ENCODE assay signal across 25 cellular contexts in genomic region chr16:14029658-14030057, GRCh38. TPM values are rescaled to one million over a fixed set of nuclear protein-coding genes. Genes with fewer than 3 reads are reported as not detected.
DNase-seq lines count a peak whose midpoint lies in the region; ATAC-seq lines count a peak whose summit lies in the region.
"Had no signal": no experiment of that assay in that cellular context is flagged by ENCODE, and none has a peak within 500 bp of the region (broad histone marks: within the 10 kb centered on the region; RNA-seq: fewer than 3 reads in every experiment).

No MANE protein-coding gene starts in this region.

- WGBS in neuronal stem cell (ENCODE audit: extremely low coverage in 2 of 2, insufficient read length in 2 of 2, insufficient replicate concordance in 1 of 2), 2 donors: no CpG with 5 or more reads among the region's 6 CpGs

- H3K79me1 ChIP-seq in neuronal stem cell (ENCODE audit: low read depth, low read length): no peaks in the 10 kb centered on the region

- H3K18ac ChIP-seq in neuronal stem cell (ENCODE audit: low read length): peak overlapping the region; percentile 61

- no peaks in the 10 kb centered on the region for H3K27me3 ChIP-seq in neuronal stem cell (ENCODE audit: control insufficient read depth in 3 of 3, insufficient read depth in 3 of 3, low read depth in 1 of 3, low read length in 3 of 3)
- H3K27me3 ChIP-seq: BLaER1 treated with 17β-estradiol and CSF1 and Interleukin-3, amounts not matched to agents 10 nM and 100 nM had no signal

- H3K4ac ChIP-seq in neuronal stem cell (ENCODE audit: low read length): no peak overlapping the region

- no peak overlapping the region for H2AFZ ChIP-seq in neuronal stem cell (ENCODE audit: low read length)
- H2AFZ ChIP-seq: PC-9 had no signal

- no peak overlapping the region for H3K9ac ChIP-seq in neuronal stem cell (ENCODE audit: low read depth, low read length, poor library complexity)
- H3K9ac ChIP-seq: BLaER1 treated with 17β-estradiol and CSF1 and Interleukin-3, amounts not matched to agents 10 nM and 100 nM had no signal

- no peak overlapping the region for H2BK120ac ChIP-seq in neuronal stem cell (ENCODE audit: low read depth, low read length)

- H3K36me3 Mint-ChIP-seq in activated naive CD8-positive, alpha-beta T cell treated with anti-CD3 and anti-CD28 coated beads, Interleukin-2, amount 50 U/mL, for 24 hours (ENCODE audit: low read depth): no peaks in the 10 kb centered on the region
- H3K36me3 Mint-ChIP-seq: CD4-positive, alpha-beta memory T cell had no signal

- no peak overlapping the region for H2BK15ac ChIP-seq in neuronal stem cell (ENCODE audit: low read length)

- no peak overlapping the region for H3K4me2 ChIP-seq in neuronal stem cell (ENCODE audit: insufficient read depth, low read length, poor library complexity, severe bottlenecking)
- H3K4me2 ChIP-seq: BLaER1 treated with 17β-estradiol and CSF1 and Interleukin-3, amounts not matched to agents 10 nM and 100 nM; PC-9 had no signal

- H3K4me1 ChIP-seq in neuronal stem cell (ENCODE audit: control insufficient read depth in 2 of 2, insufficient read depth in 1 of 2, low read depth in 1 of 2, low read length in 2 of 2): no peaks in the 10 kb centered on the region
- H3K4me1 ChIP-seq: Caco-2 had no signal

- no peak overlapping the region for H3K4me3 ChIP-seq in neuronal stem cell (ENCODE audit: low read length in 2 of 2)
- H3K4me3 ChIP-seq: BLaER1 treated with 17β-estradiol and CSF1 and Interleukin-3, amounts not matched to agents 10 nM and 100 nM; PC-9 had no signal

- H3K9me3 ChIP-seq in neuronal stem cell (replicated peaks in 1 of 2; ENCODE audit: control insufficient read depth in 2 of 2, insufficient read depth in 1 of 2, low read depth in 1 of 2, low read length in 2 of 2): peaks cover 2 to 3% of the 10 kb centered on the region in 2 donors

- no peak overlapping the region for H4K8ac ChIP-seq in neuronal stem cell (ENCODE audit: low read depth, low read length)

- no peaks in the 10 kb centered on the region for H3K4me1 Mint-ChIP-seq in activated naive CD8-positive, alpha-beta T cell treated with anti-CD3 and anti-CD28 coated beads, Interleukin-2, amount 50 U/mL, for 24 hours
- H3K4me1 Mint-ChIP-seq: CD4-positive, alpha-beta memory T cell had no signal

- H2AK5ac ChIP-seq in neuronal stem cell (ENCODE audit: low read depth, low read length): peak overlapping the region; percentile 32

- no peak overlapping the region for H2BK5ac ChIP-seq in neuronal stem cell (ENCODE audit: low read length)

- H3K27ac Mint-ChIP-seq in activated naive CD8-positive, alpha-beta T cell treated with anti-CD3 and anti-CD28 coated beads, Interleukin-2, amount 50 U/mL, for 24 hours: no peak overlapping the region
- H3K27ac Mint-ChIP-seq: CD4-positive, alpha-beta memory T cell had no signal

- no peak overlapping the region for H3K27ac ChIP-seq in neuronal stem cell (replicated peaks; ENCODE audit: low read length)
- H3K27ac ChIP-seq: 22Rv1; BLaER1 treated with 17β-estradiol and CSF1 and Interleukin-3, amounts not matched to agents 10 nM and 100 nM; PC-9 had no signal

- no peak overlapping the region for H3K4me3 Mint-ChIP-seq in activated naive CD8-positive, alpha-beta T cell treated with anti-CD3 and anti-CD28 coated beads, Interleukin-2, amount 50 U/mL, for 24 hours
- H3K4me3 Mint-ChIP-seq: CD4-positive, alpha-beta memory T cell had no signal

- peak; percentile 9 for DNase-seq in DMS53 (lab: John Stamatoyannopoulos, UW)
- DNase-seq in DMS53 treated with DMSO at 0.1 percent for 48 hours (lab: John Stamatoyannopoulos, UW; ENCODE audit: unreplicated experiment): no peak
- DNase-seq in NCI-H2227 treated with DMSO at 0.1 percent for 48 hours (lab: John Stamatoyannopoulos, UW): peak; percentile 61
- peak; percentile 25 for DNase-seq in left cardiac atrium
- DNase-seq in neuronal stem cell (ENCODE audit: low spot score): no peak
- no peak for DNase-seq in activated naive CD8-positive, alpha-beta T cell treated with anti-CD3 and anti-CD28 coated beads, Interleukin-2, amount 50 U/mL, for 24 hours
- DNase-seq in amygdala (lab: John Stamatoyannopoulos, UW): no peak
- DNase-seq: ACHN; Caco-2; CD4-positive, alpha-beta memory T cell; DMS 273 treated with DMSO at 0.1 percent for 48 hours; GOT3; Karpas-422; MV-4-11; NCI-H187 treated with DMSO at 0.1 percent for 48 hours; NCI-H2107; NCI-H510A; NCI-H748 treated with DMSO at 0.1 percent for 48 hours; PC-9; RPMI8226; SIG-M5 had no signal

- H2BK12ac ChIP-seq in neuronal stem cell (ENCODE audit: low read length): no peak overlapping the region

- H3K36me3 ChIP-seq in neuronal stem cell (replicated peaks in 1 of 2; ENCODE audit: control insufficient read depth in 2 of 2, insufficient read depth in 2 of 2, low read length in 2 of 2): no peaks in the 10 kb centered on the region
- H3K36me3 ChIP-seq: BLaER1 treated with 17β-estradiol and CSF1 and Interleukin-3, amounts not matched to agents 10 nM and 100 nM had no signal

- peak; percentile 68 to 86 for ATAC-seq in left cardiac atrium
- ATAC-seq in GM21737 (IDR thresholded peaks at IDR 0.05; ENCODE audit: unreplicated experiment): no peak
- no peak for ATAC-seq in activated naive CD8-positive, alpha-beta T cell treated with anti-CD3 and anti-CD28 coated beads, Interleukin-2, amount 50 U/mL, for 24 hours
- ATAC-seq: HCT116 had no signal

- no peaks in the 10 kb centered on the region for H3K9me3 Mint-ChIP-seq in activated naive CD8-positive, alpha-beta T cell treated with anti-CD3 and anti-CD28 coated beads, Interleukin-2, amount 50 U/mL, for 24 hours

- intact Hi-C loops in left cardiac atrium (cut with DNase I): no loop called here

- peaks cover 10% of the 10 kb centered on the region for H3K27me3 Mint-ChIP-seq in activated naive CD8-positive, alpha-beta T cell treated with anti-CD3 and anti-CD28 coated beads, Interleukin-2, amount 50 U/mL, for 24 hours

- no peak overlapping the region for H4K91ac ChIP-seq in neuronal stem cell (ENCODE audit: low read depth, low read length, poor library complexity)

- H3K14ac ChIP-seq in neuronal stem cell (ENCODE audit: low read length): no peak overlapping the region

- H3K23ac ChIP-seq in neuronal stem cell (ENCODE audit: low read depth, low read length, poor library complexity): no peak overlapping the region

RNA-seq across cellular contexts. Expression of gene MRTFB, which starts 41.5 kb away (rescaled TPM):
- total RNA-seq in left cardiac atrium: 10 to 100 TPM; 34.7 to 36.8 TPM
- 19.2 TPM for polyA plus RNA-seq in neuronal stem cell (2013, experiment 1 of 2)
- 19.8 TPM for polyA plus RNA-seq in neuronal stem cell (2013, experiment 2 of 2)

Comparison
In these comparisons a context has a peak if more than half of its experiments do, and no peak if none do; other contexts are left out.
1. DNase-seq: peak in DMS53 (single experiment), NCI-H2227 treated with DMSO at 0.1 percent for 48 hours (single experiment) and left cardiac atrium (single experiment); none in DMS53 treated with DMSO at 0.1 percent for 48 hours (single experiment), neuronal stem cell (single experiment), activated naive CD8-positive, alpha-beta T cell treated with anti-CD3 and anti-CD28 coated beads, Interleukin-2, amount 50 U/mL, for 24 hours (single experiment) and amygdala (0 of 56).
2. ATAC-seq: peak in left cardiac atrium (2 of 2); none in GM21737 (single experiment) and activated naive CD8-positive, alpha-beta T cell treated with anti-CD3 and anti-CD28 coated beads, Interleukin-2, amount 50 U/mL, for 24 hours (single experiment).